8 cellular contexts compared by ENCODE assay signal in the genomic region with DNA sequence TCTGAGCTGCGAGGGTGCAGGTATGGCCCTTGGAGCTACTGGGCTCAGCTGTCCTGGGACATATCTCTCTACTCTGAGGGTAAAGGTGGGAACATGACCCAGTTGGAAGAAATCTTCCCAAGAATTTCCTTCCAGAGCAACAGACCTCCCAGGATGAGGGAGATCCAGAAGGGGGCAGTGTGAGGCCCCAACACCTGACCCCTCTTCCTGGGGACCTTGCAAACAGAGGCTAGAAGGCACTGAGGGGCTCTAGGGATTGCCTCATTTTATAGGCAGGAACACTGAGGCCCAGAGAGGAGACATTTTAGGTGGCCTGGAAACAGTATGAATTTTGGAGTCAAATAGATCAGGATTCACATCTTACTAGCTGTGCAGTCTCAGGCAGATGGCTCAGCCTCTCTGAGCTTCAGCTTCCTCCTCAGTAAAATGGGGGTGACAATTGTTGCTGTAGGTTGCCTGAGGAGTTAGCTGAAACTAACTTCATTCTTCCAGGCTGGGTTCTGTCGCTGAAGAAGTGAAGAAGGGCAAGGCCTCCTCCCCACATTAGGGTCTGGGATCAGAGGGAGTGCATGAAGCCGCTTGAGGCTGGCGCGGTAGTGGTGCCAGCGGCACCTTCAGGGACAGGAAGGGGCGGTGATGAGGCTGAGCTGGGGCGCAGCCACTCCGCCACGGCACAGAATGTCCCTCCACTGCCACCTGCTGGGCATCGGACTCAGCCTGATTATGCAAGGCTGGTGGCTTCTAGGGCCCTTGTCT. TPM values are rescaled to one million over a fixed set of nuclear protein-coding genes. Genes with fewer than 3 reads are reported as not detected.
DNase-seq lines count a peak whose midpoint lies in the region; ATAC-seq and TF ChIP-seq lines count a peak whose summit lies in the region.

No MANE protein-coding gene starts in this region.

- no peaks in the 10 kb centered on the region for H3K79me2 ChIP-seq in hepatocyte

- peak overlapping the region; percentile 67 for H3K4me2 ChIP-seq in hepatocyte

- H2AFZ ChIP-seq in hepatocyte = no peak overlapping the region

- peak; percentile 93 for TF ChIP-seq CTCF in hepatocyte (IDR thresholded peaks at IDR 0.05; ENCODE audit: poor library complexity)

- H3K4me3 ChIP-seq in hepatocyte = no peak overlapping the region

- no peaks in the 10 kb centered on the region for H3K9me2 ChIP-seq in hepatocyte (replicated peaks; ENCODE audit: insufficient read depth)

- intact Hi-C loops in sciatic nerve (cut with DNase I) = loop anchor here (2.0 kb wide), 1 partner anchor 136 kb away; no protein-coding TSS in a partner anchor

- POLR2A ChIA-PET in HEK293T (lab: Yijun Ruan, JAX) = interaction anchor here (1.4 kb wide), 1 partner anchor 135 kb away, joined by 3 read pairs; no protein-coding TSS in a partner anchor

- in situ Hi-C loops in G401 (cut with HindIII; ENCODE audit: low sequenced_read_pairs) = no loop called here

- no peaks in the 10 kb centered on the region for H3K9me3 ChIP-seq in hepatocyte (ENCODE audit: low read depth)

- no peak overlapping the region for H3K27ac ChIP-seq in hepatocyte

- no peaks in the 10 kb centered on the region for H4K20me1 ChIP-seq in hepatocyte (ENCODE audit: insufficient read depth, poor library complexity, severe bottlenecking)

- peak; percentile 25 for DNase-seq in G401 (ENCODE audit: low spot score)
- DNase-seq in HEK293T (ENCODE audit: extremely low spot score) = peak; percentile 89
- peak; percentile 80 for DNase-seq in NCI-H1436 (lab: John Stamatoyannopoulos, UW)
- DNase-seq in T-helper 22 cell (ENCODE audit: low read depth) = peak; percentile 45
- peak in 53 of 58 donors; percentile 16 to 86 (median 50) for DNase-seq in anterior cingulate cortex (lab: John Stamatoyannopoulos, UW)
- peak; percentile 91 for DNase-seq in hepatocyte (ENCODE audit: low spot score)
- DNase-seq in sciatic nerve (ENCODE audit: low spot score) = peak; percentile 94
- DNase-seq in cerebellar nuclear complex (lab: John Stamatoyannopoulos, UW) = no peak

- peak; percentile 93 for ATAC-seq in sciatic nerve

- no peaks in the 10 kb centered on the region for H3K27me3 ChIP-seq in hepatocyte

- no peaks in the 10 kb centered on the region for H3K4me1 ChIP-seq in hepatocyte (ENCODE audit: insufficient read depth)

- WGBS in hepatocyte (ENCODE audit: low lambda C conversion rate, missing lambda C conversion rate) = 8% methylated on average over 11 of the region's 11 CpGs

- CTCF ChIA-PET in HEK293T (lab: Yijun Ruan, JAX) = interaction anchor here (0.5 to 6.8 kb wide), 15 partner anchors 20 to 427 kb away, joined by 3 to 83 read pairs (median 4); a partner anchor contains a TSS

- no peaks in the 10 kb centered on the region for H3K36me3 ChIP-seq in hepatocyte (replicated peaks; ENCODE audit: insufficient read depth, low read depth)

TF ChIP-seq in HEK293T, 16 proteins besides CTCF, POLR2A, EP300 and RAD21:
- TF ChIP-seq FOXA1 (IDR thresholded peaks at IDR 0.05) (no peak), CTBP1 (IDR thresholded peaks at IDR 0.05; ENCODE audit: borderline replicate concordance) (no peak), ARNT (IDR thresholded peaks at IDR 0.05) (no peak), SUZ12 (IDR thresholded peaks at IDR 0.05) (no peak), ELF4 (IDR thresholded peaks at IDR 0.05) (no peak), BHLHE40 (IDR thresholded peaks at IDR 0.05; ENCODE audit: borderline replicate concordance) (no peak), SP1 (IDR thresholded peaks at IDR 0.05) (no peak), ZNF384 (IDR thresholded peaks at IDR 0.05) (no peak), L3MBTL2 (conservative IDR thresholded peaks at IDR 0.05) (no peak), NFRKB (IDR thresholded peaks at IDR 0.05) (no peak), TARDBP (IDR thresholded peaks at IDR 0.05) (no peak), HDGF (IDR thresholded peaks at IDR 0.05; ENCODE audit: borderline replicate concordance) (no peak), FOXK2 (IDR thresholded peaks at IDR 0.05) (no peak), LEF1 (IDR thresholded peaks at IDR 0.05; ENCODE audit: borderline replicate concordance) (no peak), FOXM1 (IDR thresholded peaks at IDR 0.05; ENCODE audit: borderline replicate concordance) (no peak)
- TF ChIP-seq, protein P1, sequence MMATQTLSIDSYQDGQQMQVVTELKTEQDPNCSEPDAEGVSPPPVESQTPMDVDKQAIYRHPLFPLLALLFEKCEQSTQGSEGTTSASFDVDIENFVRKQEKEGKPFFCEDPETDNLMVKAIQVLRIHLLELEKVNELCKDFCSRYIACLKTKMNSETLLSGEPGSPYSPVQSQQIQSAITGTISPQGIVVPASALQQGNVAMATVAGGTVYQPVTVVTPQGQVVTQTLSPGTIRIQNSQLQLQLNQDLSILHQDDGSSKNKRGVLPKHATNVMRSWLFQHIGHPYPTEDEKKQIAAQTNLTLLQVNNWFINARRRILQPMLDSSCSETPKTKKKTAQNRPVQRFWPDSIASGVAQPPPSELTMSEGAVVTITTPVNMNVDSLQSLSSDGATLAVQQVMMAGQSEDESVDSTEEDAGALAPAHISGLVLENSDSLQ (IDR thresholded peaks at IDR 0.05) = no peak
TF ChIP-seq in HEK293T: peak in this region for 0.

RNA-seq across cellular contexts. Expression of a gene that starts 11.4 kb away (rescaled TPM):
- not detected in 2 replicates for total RNA-seq in G401 (2014; rRNA removed; shearing (Covaris generic))
- not detected in 2 replicates for total RNA-seq in hepatocyte
- not detected in 2 replicates for polyA plus RNA-seq in hepatocyte
- total RNA-seq in sciatic nerve = 2.6 TPM

RNA-seq across cellular contexts. Expression of a gene that starts 19.7 kb away (rescaled TPM):
- total RNA-seq in G401 (2014; rRNA removed; shearing (Covaris generic)) = not detected in 2 replicates
- not detected in 2 replicates for total RNA-seq in hepatocyte
- polyA plus RNA-seq in hepatocyte = 0.12 TPM in 1 of 2 replicates, not detected in the other
- not detected for total RNA-seq in sciatic nerve

Comparison
In these comparisons a context has a peak if more than half of its experiments do, and no peak if none do; other contexts are left out.
1. DNase-seq: peak in G401 (single experiment), HEK293T (single experiment), NCI-H1436 (single experiment), T-helper 22 cell (single experiment), anterior cingulate cortex (53 of 58), hepatocyte (single experiment) and sciatic nerve (single experiment); none in cerebellar nuclear complex (0 of 2).